ENCODE assay signal across 9 cellular contexts in the genomic region with DNA sequence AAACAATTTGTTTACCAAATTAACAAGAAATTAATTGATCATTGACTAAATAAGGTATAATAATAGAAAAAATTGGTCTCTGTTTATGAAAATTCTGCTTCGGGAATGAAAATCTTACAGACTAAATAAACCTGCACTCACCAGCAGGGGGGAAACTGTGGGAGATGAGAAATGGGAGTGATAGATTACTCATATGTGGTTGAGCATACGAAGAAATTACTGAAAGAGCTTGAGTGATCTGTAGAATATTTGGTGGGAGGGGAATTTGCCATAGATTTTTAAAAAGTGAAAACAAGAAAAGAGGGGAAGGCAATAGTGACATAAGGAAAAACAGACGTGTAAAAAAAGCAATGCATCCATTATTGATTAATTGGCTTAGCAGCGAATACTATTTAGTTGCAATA. TPM values are rescaled to one million over a fixed set of nuclear protein-coding genes. Genes with fewer than 3 reads are reported as not detected.
DNase-seq lines count a peak whose midpoint lies in the region; ATAC-seq and TF ChIP-seq lines count a peak whose summit lies in the region.
"Had no signal": no experiment of that assay in that cellular context is flagged by ENCODE, and none has a peak within 500 bp of the region (broad histone marks: within the 10 kb centered on the region; RNA-seq: fewer than 3 reads in every experiment).

No MANE protein-coding gene starts in this region.

- H3K9me3 ChIP-seq in AG04450 (ENCODE audit: control insufficient read depth, insufficient read depth, low read length): no peaks in the 10 kb centered on the region

- POLR2A ChIA-PET in AG04450 (lab: Yijun Ruan, JAX): no interaction called here

- CTCF ChIA-PET in AG04450 (lab: Charles Lee): interaction anchor here (1.0 to 1.3 kb wide), 2 partner anchors 12 to 43 kb away, joined by 4 to 15 read pairs; no protein-coding TSS in a partner anchor

- TF ChIP-seq CTCF in AG04450 (IDR thresholded peaks at IDR 0.05; ENCODE audit: low read depth, low read length): peak; percentile 42
- no peak for TF ChIP-seq CTCF in type B pancreatic cell (conservative IDR thresholded peaks at IDR 0.05)

- ATAC-seq in GM18508 (IDR thresholded peaks at IDR 0.05; ENCODE audit: insufficient read depth, unreplicated experiment) (peak; percentile 50), HG02938 (IDR thresholded peaks at IDR 0.05; ENCODE audit: unreplicated experiment) (peak; percentile 58)

- H3K27me3 ChIP-seq in AG04450 (ENCODE audit: control insufficient read depth, insufficient read depth, low read length): no peaks in the 10 kb centered on the region

- no peak overlapping the region for H3K4me3 Mint-ChIP-seq in T-helper 2 cell treated with Interferon-gamma antibody and Interleukin-4, amounts not matched to agents 5 μg/mL and 100 μg/mL, for 36 hours
- no peak overlapping the region for H3K4me3 Mint-ChIP-seq in type B pancreatic cell

- no peaks in the 10 kb centered on the region for H3K36me3 Mint-ChIP-seq in T-helper 2 cell treated with Interferon-gamma antibody and Interleukin-4, amounts not matched to agents 5 μg/mL and 100 μg/mL, for 36 hours (ENCODE audit: low read depth)
- no peaks in the 10 kb centered on the region for H3K36me3 Mint-ChIP-seq in type B pancreatic cell

- H3K9me3 Mint-ChIP-seq in T-helper 2 cell treated with Interferon-gamma antibody and Interleukin-4, amounts not matched to agents 5 μg/mL and 100 μg/mL, for 36 hours: no peaks in the 10 kb centered on the region
- H3K9me3 Mint-ChIP-seq in type B pancreatic cell: no peaks in the 10 kb centered on the region

- H3K27ac Mint-ChIP-seq in T-helper 2 cell treated with Interferon-gamma antibody and Interleukin-4, amounts not matched to agents 5 μg/mL and 100 μg/mL, for 36 hours: peak overlapping the region; percentile 5
- no peak overlapping the region for H3K27ac Mint-ChIP-seq in type B pancreatic cell

- H3K27ac ChIP-seq in AG04450 (ENCODE audit: low read depth, low read length): no peak overlapping the region

- H3K4me3 ChIP-seq in AG04450 (ENCODE audit: low read depth, low read length): no peak overlapping the region

- H3K4me1 Mint-ChIP-seq in T-helper 2 cell treated with Interferon-gamma antibody and Interleukin-4, amounts not matched to agents 5 μg/mL and 100 μg/mL, for 36 hours (ENCODE audit: low read depth): peaks cover 23% of the 10 kb centered on the region
- H3K4me1 Mint-ChIP-seq in type B pancreatic cell (ENCODE audit: unreplicated experiment): no peaks in the 10 kb centered on the region

- peaks cover 3% of the 10 kb centered on the region for H3K27me3 Mint-ChIP-seq in T-helper 2 cell treated with Interferon-gamma antibody and Interleukin-4, amounts not matched to agents 5 μg/mL and 100 μg/mL, for 36 hours (ENCODE audit: low read depth)
- peaks cover 16% of the 10 kb centered on the region for H3K27me3 Mint-ChIP-seq in type B pancreatic cell

- DNase-seq in AG04450 (ENCODE audit: low read depth, low spot score) (no peak), HPDE6-E6E7 (ENCODE audit: extremely low spot score) (no peak), type B pancreatic cell (ENCODE audit: extremely low spot score, unreplicated experiment) (no peak), NCI-H2171 (lab: John Stamatoyannopoulos, UW) (no peak)
- DNase-seq in T-helper 2 cell treated with Interferon-gamma antibody and Interleukin-4, amounts not matched to agents 5 μg/mL and 100 μg/mL, for 36 hours (ENCODE audit: low spot score): peak; percentile 48
- DNase-seq in central memory CD4-positive, alpha-beta T cell: no peak

RNA-seq across cellular contexts. Expression of a gene that starts 2.2 kb away (rescaled TPM):
- polyA plus RNA-seq in AG04450 (2011; rRNA removed): 0.63 and 1.2 TPM in 2 replicates
- 1.00 and 3.3 TPM in 2 replicates for polyA minus RNA-seq in AG04450 (2011; rRNA and poly(A)+ RNA removed)
- 1.6 and 4.5 TPM in 2 replicates for total RNA-seq in type B pancreatic cell (ENCODE audit: low replicate concordance)
- total RNA-seq: subcutaneous adipose tissue had no signal

RNA-seq across cellular contexts. Expression of a gene that starts 18.6 kb away (rescaled TPM):
- 14.7 and 17.9 TPM in 2 replicates for polyA plus RNA-seq in AG04450 (2011; rRNA removed)
- 6.0 and 8.5 TPM in 2 replicates for polyA minus RNA-seq in AG04450 (2011; rRNA and poly(A)+ RNA removed)
- 7.4 and 17.9 TPM in 2 replicates for total RNA-seq in type B pancreatic cell (ENCODE audit: low replicate concordance)

RNA-seq across cellular contexts. Expression of a gene that starts 43.5 kb away (rescaled TPM):
- polyA plus RNA-seq in AG04450 (2011; rRNA removed): 0.19 TPM in 1 of 2 replicates, not detected in the other
- not detected in 2 replicates for polyA minus RNA-seq in AG04450 (2011; rRNA and poly(A)+ RNA removed)
- not detected in 2 replicates for total RNA-seq in type B pancreatic cell (ENCODE audit: low replicate concordance)
- total RNA-seq: subcutaneous adipose tissue had no signal
